ENCODE assay signal across 30 cellular contexts in the genomic region with DNA sequence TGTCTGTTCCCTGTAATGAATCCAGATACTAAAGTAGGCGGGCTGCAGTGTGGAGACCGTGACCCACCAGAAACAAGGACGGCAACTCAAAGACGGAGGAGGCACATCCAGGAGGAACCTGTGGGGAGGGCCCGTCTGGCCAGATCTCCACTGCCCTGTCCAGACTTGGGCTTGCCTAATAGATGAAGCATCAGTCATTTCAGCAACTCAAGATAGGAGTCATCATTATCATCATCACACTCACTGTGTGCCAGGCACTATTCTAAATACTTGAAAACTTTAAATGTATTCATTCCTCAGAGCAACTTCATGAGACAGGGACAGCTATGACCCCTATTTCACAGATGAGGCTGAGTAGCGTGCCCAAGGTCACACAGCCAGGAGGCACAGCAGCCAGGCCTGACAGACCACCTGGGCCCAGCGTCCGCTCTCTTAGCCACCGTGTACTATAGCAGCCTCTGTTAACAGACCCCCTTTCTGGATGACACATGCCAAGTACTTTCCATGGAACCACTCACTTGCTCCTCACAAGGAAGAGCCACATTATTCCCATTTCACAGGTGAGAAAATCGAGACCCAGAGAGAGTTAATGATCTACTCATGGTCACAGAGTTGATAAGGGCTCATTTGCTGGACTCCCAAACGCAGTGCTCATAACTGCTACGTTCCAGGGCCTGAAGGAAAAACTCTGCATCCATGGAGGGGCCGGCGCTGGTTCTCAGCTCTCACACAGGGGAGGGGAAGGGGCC. TPM values are rescaled to one million over a fixed set of nuclear protein-coding genes. Genes with fewer than 3 reads are reported as not detected.
"Had no signal": no experiment of that assay in that cellular context is flagged by ENCODE, and none has a peak within 500 bp of the region (broad histone marks: within the 10 kb centered on the region; RNA-seq: fewer than 3 reads in every experiment).

No MANE protein-coding gene starts in this region.

- H3K27ac Mint-ChIP-seq: activated CD8-positive, alpha-beta memory T cell treated with anti-CD3 and anti-CD28 coated beads, Interleukin-2, amount 10 ng/mL, durations not matched to agents 7 days and 5 days; activated CD8-positive, alpha-beta T cell treated with anti-CD3 and anti-CD28 coated beads for 36 hours; activated naive CD4-positive, alpha-beta T cell treated with anti-CD3 and anti-CD28 coated beads, Interleukin-2, amount 10 ng/mL, durations not matched to agents 7 days and 5 days; immature natural killer cell; nephron; T-helper 1 cell treated with Interleukin-12 subunit alpha and Interleukin-12 subunit beta and Interleukin-4 antibody, amounts not matched to agents 30 μg/mL and 1 μg/mL, for 36 hours; WTC11 had no signal

- H3K9me3 Mint-ChIP-seq: activated CD8-positive, alpha-beta T cell treated with anti-CD3 and anti-CD28 coated beads for 36 hours; activated naive CD4-positive, alpha-beta T cell treated with anti-CD3 and anti-CD28 coated beads, Interleukin-2, amount 10 ng/mL, durations not matched to agents 7 days and 5 days; immature natural killer cell; nephron had no signal

- DNase-seq: activated CD4-positive, alpha-beta T cell treated with anti-CD3 and anti-CD28 coated beads for 1 hour; activated CD4-positive, alpha-beta T cell treated with anti-CD3 and anti-CD28 coated beads, Interleukin-2, amount 50 U/mL, for 1 hour; activated CD8-positive, alpha-beta memory T cell treated with anti-CD3 and anti-CD28 coated beads, Interleukin-2, amount 10 ng/mL, durations not matched to agents 7 days and 5 days; activated CD8-positive, alpha-beta T cell treated with anti-CD3 and anti-CD28 coated beads for 36 hours; activated gamma-delta T cell; activated naive CD4-positive, alpha-beta T cell treated with anti-CD3 and anti-CD28 coated beads, Interleukin-2, amount 10 ng/mL, durations not matched to agents 7 days and 5 days; amygdala; central memory CD4-positive, alpha-beta T cell; dorsolateral prefrontal cortex; effector memory CD4-positive, alpha-beta T cell; erythroblast; hypothalamus; immature natural killer cell; kidney; left colon; mammary epithelial cell; pancreas; psoas muscle; stimulated activated naive CD4-positive, alpha-beta T cell treated with Interleukin-2 at 50 U/mL for 16 hours; SW 1271 had no signal

- H3K27me3 Mint-ChIP-seq: activated CD8-positive, alpha-beta memory T cell treated with anti-CD3 and anti-CD28 coated beads, Interleukin-2, amount 10 ng/mL, durations not matched to agents 7 days and 5 days; activated CD8-positive, alpha-beta T cell treated with anti-CD3 and anti-CD28 coated beads for 36 hours had no signal

- H3K4me3 Mint-ChIP-seq: activated CD8-positive, alpha-beta memory T cell treated with anti-CD3 and anti-CD28 coated beads, Interleukin-2, amount 10 ng/mL, durations not matched to agents 7 days and 5 days; activated CD8-positive, alpha-beta T cell treated with anti-CD3 and anti-CD28 coated beads for 36 hours; activated naive CD4-positive, alpha-beta T cell treated with anti-CD3 and anti-CD28 coated beads, Interleukin-2, amount 10 ng/mL, durations not matched to agents 7 days and 5 days; immature natural killer cell; nephron; T-helper 1 cell treated with Interleukin-12 subunit alpha and Interleukin-12 subunit beta and Interleukin-4 antibody, amounts not matched to agents 30 μg/mL and 1 μg/mL, for 36 hours; WTC11 had no signal

- ATAC-seq: activated CD8-positive, alpha-beta memory T cell treated with anti-CD3 and anti-CD28 coated beads, Interleukin-2, amount 10 ng/mL, durations not matched to agents 7 days and 5 days; activated CD8-positive, alpha-beta T cell treated with anti-CD3 and anti-CD28 coated beads for 36 hours; left colon; pancreas; psoas muscle; WTC11 had no signal

- H3K4me3 ChIP-seq: dorsolateral prefrontal cortex, pancreas, psoas muscle, smooth muscle cell, tibial nerve had no signal

- H3K36me3 Mint-ChIP-seq: activated CD8-positive, alpha-beta memory T cell treated with anti-CD3 and anti-CD28 coated beads, Interleukin-2, amount 10 ng/mL, durations not matched to agents 7 days and 5 days; activated naive CD4-positive, alpha-beta T cell treated with anti-CD3 and anti-CD28 coated beads, Interleukin-2, amount 10 ng/mL, durations not matched to agents 7 days and 5 days; immature natural killer cell had no signal

RNA-seq across cellular contexts. Expression of gene IL4, which starts 4.9 kb away (rescaled TPM):
- total RNA-seq: dorsolateral prefrontal cortex, fibroblast of lung, kidney, left colon, liver, mammary epithelial cell, mucosa of gallbladder, pancreas, psoas muscle, smooth muscle cell, temporal lobe, tibial nerve, ureter, WTC11 had no signal

RNA-seq across cellular contexts. Expression of gene IL13, which starts 10.9 kb away (rescaled TPM):
- total RNA-seq: fibroblast of lung, kidney, left colon, liver, mammary epithelial cell, mucosa of gallbladder, pancreas, psoas muscle, temporal lobe, ureter, WTC11 had no signal
